Comparison of ENCODE assay signal across 13 cellular contexts in the genomic region with DNA sequence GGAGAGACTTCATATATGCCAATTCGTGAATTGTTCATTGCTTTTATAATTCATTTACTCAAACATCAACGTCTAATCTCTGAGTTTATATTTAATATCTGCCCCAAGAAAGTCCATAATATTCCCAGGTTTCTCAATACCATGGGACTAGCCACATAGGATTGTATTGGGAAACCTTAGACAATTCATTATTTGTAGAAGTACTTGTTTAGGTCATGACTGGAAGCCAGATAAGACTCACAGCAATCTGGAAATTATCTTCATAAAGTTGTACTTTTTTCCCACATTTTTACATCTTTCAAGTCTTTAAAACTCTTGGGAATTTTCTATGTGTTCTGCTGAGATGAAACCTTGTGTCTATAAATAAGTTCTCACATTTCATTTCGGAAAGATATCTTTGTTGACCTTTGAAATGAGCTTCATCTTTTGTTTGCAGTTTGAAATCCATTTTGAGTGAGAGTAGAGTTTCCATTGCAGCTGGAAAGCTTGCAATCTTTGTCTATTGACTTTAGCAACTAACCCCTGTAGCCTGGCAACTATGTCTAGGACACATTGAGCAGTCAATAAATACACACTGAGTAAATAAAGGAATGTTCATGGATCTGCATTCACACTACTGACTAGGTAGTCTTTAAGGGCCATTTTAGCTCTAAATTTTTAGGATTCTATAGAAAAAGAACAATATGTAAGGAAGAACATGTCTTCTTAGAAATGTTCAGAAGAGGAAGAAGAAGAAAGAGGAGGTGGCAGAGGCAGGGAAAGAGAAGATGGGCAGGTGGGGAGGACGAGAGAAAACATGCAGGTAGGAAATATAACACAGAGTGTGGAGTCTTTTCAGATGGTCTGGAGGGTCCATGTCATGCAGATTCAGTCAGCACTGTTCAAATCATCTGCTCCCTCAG.
DNase-seq lines count a peak whose midpoint lies in the region; ATAC-seq, FAIRE-seq and TF ChIP-seq lines count a peak whose summit lies in the region.
"Had no signal": no experiment of that assay in that cellular context is flagged by ENCODE, and none has a peak within 500 bp of the region (broad histone marks: within the 10 kb centered on the region; RNA-seq: fewer than 3 reads in every experiment).

No MANE protein-coding gene starts in this region.

- H4K20me1 ChIP-seq in hepatocyte (ENCODE audit: insufficient read depth, poor library complexity, severe bottlenecking) = no peaks in the 10 kb centered on the region

- no peak for TF ChIP-seq CTCF in hepatocyte (IDR thresholded peaks at IDR 0.05; ENCODE audit: poor library complexity)

- no peaks in the 10 kb centered on the region for H3K9me2 ChIP-seq in hepatocyte (replicated peaks; ENCODE audit: insufficient read depth)

- H3K4me3 ChIP-seq in hepatocyte = no peak overlapping the region
- no peak overlapping the region for H3K4me3 ChIP-seq in small intestine (ENCODE audit: low read depth in 1 of 2, low read length in 2 of 2)
- H3K4me3 ChIP-seq in effector memory CD4-positive, alpha-beta T cell (ENCODE audit: insufficient read depth, low read depth, low read length, poor library complexity, severe bottlenecking) = no peak overlapping the region
- H3K4me3 ChIP-seq: heart right ventricle, upper lobe of right lung had no signal

- H3K79me2 ChIP-seq in hepatocyte = no peaks in the 10 kb centered on the region
- H3K79me2 ChIP-seq: parathyroid adenoma had no signal

- no peaks in the 10 kb centered on the region for H3K36me3 ChIP-seq in hepatocyte (replicated peaks; ENCODE audit: insufficient read depth, low read depth)
- H3K36me3 ChIP-seq in small intestine (ENCODE audit: control insufficient read depth in 2 of 2, insufficient read depth in 2 of 2, low read length in 2 of 2) = no peaks in the 10 kb centered on the region
- H3K36me3 ChIP-seq in effector memory CD4-positive, alpha-beta T cell (ENCODE audit: control insufficient read depth, insufficient read depth, low read length) = no peaks in the 10 kb centered on the region
- H3K36me3 ChIP-seq: heart right ventricle, upper lobe of right lung had no signal

- H3K4me1 ChIP-seq in hepatocyte (ENCODE audit: insufficient read depth) = peaks cover 14% of the 10 kb centered on the region
- peaks cover 0 to 2% of the 10 kb centered on the region in 2 donors for H3K4me1 ChIP-seq in small intestine (ENCODE audit: control insufficient read depth in 2 of 2, insufficient read depth in 1 of 2, low read depth in 1 of 2, low read length in 1 of 2)
- H3K4me1 ChIP-seq in effector memory CD4-positive, alpha-beta T cell (ENCODE audit: control insufficient read depth, insufficient read depth, low read length, poor library complexity, severe bottlenecking) = no peaks in the 10 kb centered on the region
- H3K4me1 ChIP-seq: heart right ventricle, parathyroid adenoma, upper lobe of right lung had no signal

- 55% methylated on average over 4 of the region's 4 CpGs for WGBS in hepatocyte (ENCODE audit: low lambda C conversion rate, missing lambda C conversion rate)
- 29 to 50% (median 36%) methylated on average over 4 of the region's 4 CpGs for WGBS in small intestine, 3 donors

- peaks cover 4% of the 10 kb centered on the region for H3K9me3 ChIP-seq in hepatocyte (ENCODE audit: low read depth)
- no peaks in the 10 kb centered on the region for H3K9me3 ChIP-seq in small intestine (ENCODE audit: control insufficient read depth, low read depth)
- no peaks in the 10 kb centered on the region for H3K9me3 ChIP-seq in effector memory CD4-positive, alpha-beta T cell (ENCODE audit: control insufficient read depth, low read length)
- H3K9me3 ChIP-seq: upper lobe of right lung had no signal

- H3K27ac ChIP-seq in hepatocyte = peak overlapping the region; percentile 90
- no peak overlapping the region for H3K27ac ChIP-seq in small intestine (ENCODE audit: low read depth in 1 of 2, low read length in 1 of 2)
- H3K27ac ChIP-seq in effector memory CD4-positive, alpha-beta T cell (ENCODE audit: insufficient read depth, low read length, poor library complexity, severe bottlenecking) = no peak overlapping the region
- H3K27ac ChIP-seq: parathyroid adenoma, upper lobe of right lung had no signal

- peak overlapping the region; percentile 30 for H3K4me2 ChIP-seq in hepatocyte

- DNase-seq in SIG-M5 treated with dmso at 0.1 percent for 504 hours (lab: John Stamatoyannopoulos, UW; ENCODE audit: unreplicated experiment) = peak; percentile 38
- DNase-seq in SIG-M5 (lab: John Stamatoyannopoulos, UW) = no peak
- peak; percentile 79 for DNase-seq in NCI-H526 treated with DMSO at 0.1 percent for 48 hours (lab: John Stamatoyannopoulos, UW)
- DNase-seq in hepatocyte (ENCODE audit: low spot score) = peak; percentile 70
- peak; percentile 32 for DNase-seq in small intestine
- DNase-seq in effector memory CD4-positive, alpha-beta T cell = no peak
- DNase-seq: activated CD4-positive, alpha-beta T cell treated with anti-CD3 and anti-CD28 coated beads for 4 hours; activated T-cell treated with anti-CD3 and anti-CD28 coated beads, Interleukin-2, amount 50 U/mL, for 72 hours; heart right ventricle; upper lobe of right lung had no signal

- ATAC-seq in GM21447 (IDR thresholded peaks at IDR 0.05; ENCODE audit: unreplicated experiment) (no peak), HG03520 (IDR thresholded peaks at IDR 0.05; ENCODE audit: unreplicated experiment) (no peak)
- ATAC-seq: activated T-cell treated with anti-CD3 and anti-CD28 coated beads, Interleukin-2, amount 50 U/mL, for 72 hours; upper lobe of right lung had no signal

- no peak for FAIRE-seq in small intestine (lab: Jason Lieb, UNC)

- no peaks in the 10 kb centered on the region for H3K27me3 ChIP-seq in hepatocyte
- no peaks in the 10 kb centered on the region for H3K27me3 ChIP-seq in small intestine (ENCODE audit: control insufficient read depth in 2 of 2, insufficient read depth in 2 of 2, low read length in 2 of 2)
- H3K27me3 ChIP-seq in effector memory CD4-positive, alpha-beta T cell (replicated peaks; ENCODE audit: control insufficient read depth, insufficient read depth, low read length, poor library complexity, severe bottlenecking) = no peaks in the 10 kb centered on the region
- H3K27me3 ChIP-seq: heart right ventricle, upper lobe of right lung had no signal

- H2AFZ ChIP-seq in hepatocyte = no peak overlapping the region
- H2AFZ ChIP-seq: parathyroid adenoma had no signal

Comparison
In these comparisons a context has a peak if more than half of its experiments do, and no peak if none do; other contexts are left out.
1. DNase-seq: peak in SIG-M5 treated with dmso at 0.1 percent for 504 hours (single experiment), NCI-H526 treated with DMSO at 0.1 percent for 48 hours (single experiment), hepatocyte (single experiment) and small intestine (single experiment); none in SIG-M5 (single experiment) and effector memory CD4-positive, alpha-beta T cell (0 of 3).